9 cellular contexts compared by ENCODE assay signal in the genomic region with DNA sequence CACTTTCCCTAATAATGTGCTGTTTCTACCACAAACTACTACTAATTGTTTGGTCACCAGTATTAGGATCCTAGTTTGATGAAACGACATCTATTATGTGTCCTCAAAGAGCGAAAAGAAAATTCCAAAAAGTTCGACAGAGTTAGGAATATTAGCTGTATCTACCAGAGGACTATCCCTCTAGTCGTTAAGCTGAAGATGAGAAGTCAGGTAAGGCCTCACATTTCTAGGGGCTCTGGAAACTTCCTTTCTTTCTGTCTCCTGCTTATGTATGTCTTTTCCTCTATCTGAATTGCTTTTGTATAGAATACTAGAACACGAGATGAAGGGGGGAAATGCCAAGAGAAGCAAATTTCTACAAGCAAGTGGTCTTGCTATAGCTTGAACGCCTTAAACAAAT. TPM values are rescaled to one million over a fixed set of nuclear protein-coding genes. Genes with fewer than 3 reads are reported as not detected.
DNase-seq lines count a peak whose midpoint lies in the region; ATAC-seq, FAIRE-seq and TF ChIP-seq lines count a peak whose summit lies in the region.
"Had no signal": no experiment of that assay in that cellular context is flagged by ENCODE, and none has a peak within 500 bp of the region (broad histone marks: within the 10 kb centered on the region; RNA-seq: fewer than 3 reads in every experiment).

No MANE protein-coding gene starts in this region.

- no peak overlapping the region for H2AFZ ChIP-seq in mammary epithelial cell (ENCODE audit: low read depth, low read length)

- H3K36me3 ChIP-seq in HUES6 (ENCODE audit: control insufficient read depth, insufficient read depth, low read length) (0 out of 2 replicates have a peak, but pooled peaks cover 2% of the 10 kb centered on the region), mammary epithelial cell (ENCODE audit: insufficient read depth, low read length) (no peaks in the 10 kb centered on the region), mucosa of rectum (ENCODE audit: control insufficient read depth in 2 of 2, insufficient read depth in 2 of 2, low read length in 2 of 2) (no peaks in the 10 kb centered on the region)

- H3K9me3 ChIP-seq in A549 (no peaks in the 10 kb centered on the region), HUES6 (ENCODE audit: control insufficient read depth, insufficient read depth, low read depth, low read length) (no peaks in the 10 kb centered on the region), mammary epithelial cell (replicated peaks; ENCODE audit: insufficient read depth, low read length) (no peaks in the 10 kb centered on the region), mucosa of rectum (ENCODE audit: control insufficient read depth in 2 of 2, low read length in 2 of 2) (no peaks in the 10 kb centered on the region)

- intact Hi-C loops in mammary epithelial cell (cut with micrococcal nuclease) (loop anchor here (5.0 kb wide), 2 partner anchors 98 to 158 kb away; no protein-coding TSS in a partner anchor), lower leg skin (cut with DNase I; ENCODE audit: low total_unique reads) (no loop called here)

- peaks cover 45% of the 10 kb centered on the region for H3K4me1 ChIP-seq in A549
- H3K4me1 ChIP-seq in HUES6 (ENCODE audit: control insufficient read depth, insufficient read depth, low read length): peaks cover 30% of the 10 kb centered on the region
- H3K4me1 ChIP-seq in mammary epithelial cell (ENCODE audit: insufficient read depth, low read length): peaks cover 29% of the 10 kb centered on the region
- H3K4me1 ChIP-seq in mucosa of rectum (ENCODE audit: control insufficient read depth in 2 of 2, insufficient read depth in 2 of 2, low read length in 2 of 2): peaks cover 19 to 25% of the 10 kb centered on the region in 2 donors

- peak overlapping the region; percentile 97 for H3K4me2 ChIP-seq in A549
- peak overlapping the region; percentile 82 for H3K4me2 ChIP-seq in mammary epithelial cell (ENCODE audit: insufficient read depth, low read depth, low read length)

- no peaks in the 10 kb centered on the region for H4K20me1 ChIP-seq in mammary epithelial cell (ENCODE audit: insufficient read depth, low read length)

- TF ChIP-seq CTCF in A549 (IDR thresholded peaks at IDR 0.05) (no peak), mammary epithelial cell (conservative IDR thresholded peaks at IDR 0.05 in 1 of 2, IDR thresholded peaks at IDR 0.05 in 1 of 2; ENCODE audit: extremely low read depth in 1 of 2, insufficient read depth in 1 of 2, low read depth in 1 of 2, low read length in 2 of 2) (no peak), lower leg skin (IDR thresholded peaks at IDR 0.05) (no peak)

- H3K27me3 ChIP-seq in HUES6 (ENCODE audit: control insufficient read depth, insufficient read depth, low read length) (no peaks in the 10 kb centered on the region), mammary epithelial cell (ENCODE audit: insufficient read depth, low read length) (no peaks in the 10 kb centered on the region), mucosa of rectum (ENCODE audit: control insufficient read depth in 2 of 2, insufficient read depth in 2 of 2, low read length in 2 of 2) (no peaks in the 10 kb centered on the region)

- TF ChIP-seq POLR2A in A549 (IDR thresholded peaks at IDR 0.05; ENCODE audit: low read length) (no peak), lower leg skin (IDR thresholded peaks at IDR 0.05) (no peak)

- WGBS in A549 (ENCODE audit: missing lambda C conversion rate): 56% methylated on average over 6 of the region's 6 CpGs
- 17% methylated on average over 6 of the region's 6 CpGs for WGBS in mammary epithelial cell (ENCODE audit: low coverage, missing lambda C conversion rate)
- WGBS in lower leg skin, 2 donors: 40 to 41% methylated on average over 6 of the region's 6 CpGs

- no peak for TF ChIP-seq RAD21 in A549 (conservative IDR thresholded peaks at IDR 0.05 in 1 of 2, IDR thresholded peaks at IDR 0.05 in 1 of 2)

- no peak for ATAC-seq in A549
- no peak for ATAC-seq in GM21528 (IDR thresholded peaks at IDR 0.05; ENCODE audit: low FRiP score, unreplicated experiment)

- H3K9ac ChIP-seq in HUES6 (ENCODE audit: low read length): no peak overlapping the region
- peak overlapping the region; percentile 87 for H3K9ac ChIP-seq in mammary epithelial cell (ENCODE audit: insufficient read depth, low read length)
- H3K9ac ChIP-seq in mucosa of rectum (ENCODE audit: low read depth in 1 of 2, low read length in 2 of 2): peak overlapping the region; percentile 82 to 88

- H3K4me3 ChIP-seq in A549 (peak overlapping the region; percentile 89), HUES6 (ENCODE audit: low read depth, low read length) (peak overlapping the region; percentile 89), mammary epithelial cell (replicated peaks in 1 of 3; ENCODE audit: insufficient read depth in 1 of 3, low read depth in 2 of 3, low read length in 3 of 3) (peak overlapping the region; percentile 87 to 99 (median 88)), mucosa of rectum (ENCODE audit: low read length in 2 of 2) (peak overlapping the region; percentile 88 to 92), lower leg skin (ENCODE audit: low read depth, poor library complexity, severe bottlenecking) (no peak overlapping the region)

- in situ Hi-C loops in mammary epithelial cell (cut with MboI; ENCODE audit: low sequenced_read_pairs in 2 of 2): loop anchor here in 1 of 2 donors (25.0 kb wide), 1 partner anchor 118 kb away; no protein-coding TSS in a partner anchor

- dilution Hi-C loops in mammary epithelial cell (cut with HindIII; ENCODE audit: low sequenced_read_pairs): no loop called here

- H3K27ac ChIP-seq in A549 (no peak overlapping the region), HUES6 (ENCODE audit: low read depth, low read length) (no peak overlapping the region), mammary epithelial cell (ENCODE audit: insufficient read depth, low read depth, low read length) (peak overlapping the region; percentile 66), mucosa of rectum (ENCODE audit: low read depth in 2 of 2, low read length in 2 of 2) (no peak overlapping the region)

- no TSS peak for BruUV-seq in mammary epithelial cell (replicated peaks; lab: Mats Ljungman, UMichigan)

- DNase-seq in A549 (ENCODE audit: low read depth in 1 of 2, low spot score in 1 of 2) (no peak), mammary epithelial cell (no peak), GM03348 (ENCODE audit: low spot score) (no peak), lower leg skin (ENCODE audit: low spot score in 2 of 2) (no peak), LoVo (ENCODE audit: low spot score) (no peak)
- DNase-seq: DMS53 had no signal

- no peak for TF ChIP-seq EP300 in A549 (IDR thresholded peaks at IDR 0.05)

- peaks cover 65% of the 10 kb centered on the region for H3K79me2 ChIP-seq in mammary epithelial cell (ENCODE audit: insufficient read depth, low read length)

- POLR2A ChIA-PET in A549 (lab: Yijun Ruan, JAX): no interaction called here

- CTCF ChIA-PET in A549 (lab: Yijun Ruan, JAX): interaction anchor here (0.7 to 2.0 kb wide), 4 partner anchors 12 to 296 kb away, joined by 3 to 5 read pairs (median 4); no protein-coding TSS in a partner anchor
- CTCF ChIA-PET in mammary epithelial cell (lab: Charles Lee; ENCODE audit: low non-redundant PET): no interaction called here

- no peak for FAIRE-seq in A549 (lab: Jason Lieb, UNC)

TF ChIP-seq in A549, 52 proteins besides CTCF, POLR2A, EP300 and RAD21:
- no peak for TF ChIP-seq HDAC2 (IDR thresholded peaks at IDR 0.05)
- TF ChIP-seq, protein P1, sequence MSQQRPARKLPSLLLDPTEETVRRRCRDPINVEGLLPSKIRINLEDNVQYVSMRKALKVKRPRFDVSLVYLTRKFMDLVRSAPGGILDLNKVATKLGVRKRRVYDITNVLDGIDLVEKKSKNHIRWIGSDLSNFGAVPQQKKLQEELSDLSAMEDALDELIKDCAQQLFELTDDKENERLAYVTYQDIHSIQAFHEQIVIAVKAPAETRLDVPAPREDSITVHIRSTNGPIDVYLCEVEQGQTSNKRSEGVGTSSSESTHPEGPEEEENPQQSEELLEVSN (IDR thresholded peaks at IDR 0.05; ENCODE audit: borderline replicate concordance, low read depth): no peak
- TF ChIP-seq, protein P2, sequence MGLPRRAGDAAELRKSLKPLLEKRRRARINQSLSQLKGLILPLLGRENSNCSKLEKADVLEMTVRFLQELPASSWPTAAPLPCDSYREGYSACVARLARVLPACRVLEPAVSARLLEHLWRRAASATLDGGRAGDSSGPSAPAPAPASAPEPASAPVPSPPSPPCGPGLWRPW (IDR thresholded peaks at IDR 0.05): no peak
- TF ChIP-seq, protein P3, sequence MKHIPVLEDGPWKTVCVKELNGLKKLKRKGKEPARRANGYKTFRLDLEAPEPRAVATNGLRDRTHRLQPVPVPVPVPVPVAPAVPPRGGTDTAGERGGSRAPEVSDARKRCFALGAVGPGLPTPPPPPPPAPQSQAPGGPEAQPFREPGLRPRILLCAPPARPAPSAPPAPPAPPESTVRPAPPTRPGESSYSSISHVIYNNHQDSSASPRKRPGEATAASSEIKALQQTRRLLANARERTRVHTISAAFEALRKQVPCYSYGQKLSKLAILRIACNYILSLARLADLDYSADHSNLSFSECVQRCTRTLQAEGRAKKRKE (CRISPR knock-in tag; IDR thresholded peaks at IDR 0.05; ENCODE audit: low read depth): no peak
- no peak for TF ChIP-seq RARB (CRISPR knock-in tag; IDR thresholded peaks at IDR 0.05)
- no peak for TF ChIP-seq HEYL (CRISPR knock-in tag; IDR thresholded peaks at IDR 0.05)
- TF ChIP-seq ESRRA (IDR thresholded peaks at IDR 0.05; ENCODE audit: borderline replicate concordance, low read length): no peak
- no peak for TF ChIP-seq CEBPB (IDR thresholded peaks at IDR 0.05)

RNA-seq across cellular contexts. Expression of gene GLG1, which starts 1.6 kb away (rescaled TPM):
- polyA plus RNA-seq in A549 (2011; rRNA removed) (90.6 and 91.7 TPM in 2 replicates), A549 (2017; fragmentation: RNase III; extraction: RNeasy Plus Mini Kit Qiagen cat#74134 plus additional on column Dnase treatment) (47.3 to 53.5 TPM (median 51.9 TPM) in 3 replicates), mammary epithelial cell (84.6 TPM)
- 21.0 and 21.5 TPM in 2 replicates for polyA plus RNA-seq in A549 (2012; cell fraction: cytosol; rRNA removed)
- polyA plus RNA-seq in A549 (2012; cell fraction: nucleus; rRNA removed): 47.7 and 69.8 TPM in 2 replicates
- polyA minus RNA-seq in A549 (2011; rRNA and poly(A)+ RNA removed): 107 and 110 TPM in 2 replicates
- total RNA-seq in mammary epithelial cell (100 to 1,000 TPM; 108 to 150 TPM), lower leg skin (100 to 1,000 TPM in 2 of 4 donors, 10 to 100 TPM in 2; 64.7 to 113 (median 92.5) TPM)
- 169 TPM for polyA minus RNA-seq in mammary epithelial cell
